Comparison of ENCODE assay signal across 10 cellular contexts in the genomic region with DNA sequence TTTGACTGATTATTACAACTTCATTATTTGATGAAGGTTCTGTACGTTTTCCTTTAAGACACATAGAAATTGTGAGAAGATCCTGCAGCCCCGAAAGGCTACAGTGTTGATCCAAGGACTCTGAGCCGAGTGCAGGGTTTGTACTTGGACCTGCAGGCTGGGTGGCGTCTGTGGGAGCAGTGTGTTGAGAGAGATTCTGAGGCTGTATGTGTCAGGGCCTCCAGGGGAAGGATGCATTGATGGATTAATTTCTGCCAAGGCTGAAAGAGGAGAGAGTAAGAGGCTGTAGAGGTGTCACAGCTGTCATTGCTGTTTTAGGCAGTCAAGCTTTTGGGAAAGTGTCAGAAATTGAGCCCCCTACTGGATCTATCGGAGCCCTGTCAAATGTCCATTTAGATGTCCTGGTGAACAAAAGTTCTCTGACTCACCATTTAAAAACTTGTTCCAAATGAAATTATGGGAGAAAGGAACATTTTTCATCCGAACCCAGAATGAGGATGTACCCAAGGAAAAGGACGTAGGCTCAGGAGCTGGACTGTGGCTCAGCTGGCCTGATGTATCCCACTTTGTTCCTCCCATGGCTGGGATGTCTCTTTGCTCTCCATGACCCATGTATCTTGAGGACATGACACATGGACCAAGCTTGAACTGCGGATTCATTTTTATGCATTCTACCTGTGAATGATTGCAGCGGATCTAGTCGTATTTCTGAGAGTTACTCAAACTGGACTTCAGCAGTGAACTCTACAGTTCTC.
DNase-seq lines count a peak whose midpoint lies in the region; ATAC-seq and TF ChIP-seq lines count a peak whose summit lies in the region.
"Had no signal": no experiment of that assay in that cellular context is flagged by ENCODE, and none has a peak within 500 bp of the region (broad histone marks: within the 10 kb centered on the region; RNA-seq: fewer than 3 reads in every experiment).

No MANE protein-coding gene starts in this region.

- H3K27me3 Mint-ChIP-seq in nephron progenitor cell (ENCODE audit: low read depth, poor library complexity), result peaks cover 3% of the 10 kb centered on the region

- H3K79me2 ChIP-seq in DND-41 (ENCODE audit: insufficient read depth, low read length), result peaks cover 41% of the 10 kb centered on the region

- H3K27ac Mint-ChIP-seq in nephron progenitor cell, result no peak overlapping the region
- H3K27ac Mint-ChIP-seq: activated CD8-positive, alpha-beta memory T cell treated with anti-CD3 and anti-CD28 coated beads, Interleukin-2, amount 10 ng/mL, durations not matched to agents 7 days and 5 days had no signal

- H3K4me3 Mint-ChIP-seq in nephron progenitor cell, result no peak overlapping the region
- H3K4me3 Mint-ChIP-seq: activated CD8-positive, alpha-beta memory T cell treated with anti-CD3 and anti-CD28 coated beads, Interleukin-2, amount 10 ng/mL, durations not matched to agents 7 days and 5 days had no signal

- no peak overlapping the region for H3K4me3 ChIP-seq in DND-41 (ENCODE audit: low read depth in 1 of 2, low read length in 2 of 2)
- no peak overlapping the region for H3K4me3 ChIP-seq in NB4 (ENCODE audit: low read depth, low read length)
- no peak overlapping the region for H3K4me3 ChIP-seq in dorsolateral prefrontal cortex

- DNase-seq in DND-41 (no peak), NB4 (ENCODE audit: low read depth) (peak; percentile 26), dorsolateral prefrontal cortex (no peak), nephron progenitor cell (no peak), iPS-NIHi7 (ENCODE audit: extremely low spot score) (no peak), DMS79 (lab: John Stamatoyannopoulos, UW) (no peak), retina (no peak)
- no peak for DNase-seq in activated T-cell treated with anti-CD3 and anti-CD28 coated beads, Interleukin-2, amount 50 U/mL, for 1 hour
- DNase-seq: activated CD8-positive, alpha-beta memory T cell treated with anti-CD3 and anti-CD28 coated beads, Interleukin-2, amount 10 ng/mL, durations not matched to agents 7 days and 5 days; DMS53 had no signal

- no peaks in the 10 kb centered on the region for H3K27me3 ChIP-seq in DND-41 (ENCODE audit: insufficient read depth, low read length, poor library complexity)
- no peaks in the 10 kb centered on the region for H3K27me3 ChIP-seq in dorsolateral prefrontal cortex

- H3K27ac ChIP-seq in DND-41 (ENCODE audit: low read length), result 0 out of 2 replicates have a peak overlapping the region, but pooled peaks have one; percentile 16
- no peak overlapping the region for H3K27ac ChIP-seq in dorsolateral prefrontal cortex

- no peak overlapping the region for H3K9ac ChIP-seq in DND-41 (ENCODE audit: low read depth, low read length)

- peaks cover 20% of the 10 kb centered on the region for H3K36me3 Mint-ChIP-seq in nephron progenitor cell (ENCODE audit: low read depth)
- H3K36me3 Mint-ChIP-seq: activated CD8-positive, alpha-beta memory T cell treated with anti-CD3 and anti-CD28 coated beads, Interleukin-2, amount 10 ng/mL, durations not matched to agents 7 days and 5 days had no signal

- H3K4me2 ChIP-seq in DND-41 (ENCODE audit: insufficient read depth, low read length), result no peak overlapping the region

- peaks cover 37% of the 10 kb centered on the region for H3K4me1 ChIP-seq in DND-41 (ENCODE audit: insufficient read depth, low read length)

- peaks cover 6% of the 10 kb centered on the region; the same call in 1 of the 2 replicates for H4K20me1 ChIP-seq in DND-41 (ENCODE audit: insufficient read depth, low read length)

- H3K9me3 Mint-ChIP-seq in nephron progenitor cell, result no peaks in the 10 kb centered on the region

- no peak for ATAC-seq in DND-41 (ENCODE audit: insufficient read depth, low read depth)
- ATAC-seq: activated CD8-positive, alpha-beta memory T cell treated with anti-CD3 and anti-CD28 coated beads, Interleukin-2, amount 10 ng/mL, durations not matched to agents 7 days and 5 days had no signal

- H3K4me1 Mint-ChIP-seq in nephron progenitor cell, result peaks cover 60% of the 10 kb centered on the region
- H3K4me1 Mint-ChIP-seq: activated CD8-positive, alpha-beta memory T cell treated with anti-CD3 and anti-CD28 coated beads, Interleukin-2, amount 10 ng/mL, durations not matched to agents 7 days and 5 days had no signal

- H2AFZ ChIP-seq in DND-41 (ENCODE audit: low read depth, low read length), result no peak overlapping the region

- no peak for TF ChIP-seq POLR2A in NB4 (IDR thresholded peaks at IDR 0.05; ENCODE audit: extremely low read depth, insufficient read length)

- no peaks in the 10 kb centered on the region for H3K9me3 ChIP-seq in DND-41 (ENCODE audit: insufficient read depth, low read length, severe bottlenecking)

- intact Hi-C loops in dorsolateral prefrontal cortex (cut with DNase I), result no loop called here

- no peaks in the 10 kb centered on the region for H3K36me3 ChIP-seq in DND-41 (ENCODE audit: insufficient read depth, low read length)

- TF ChIP-seq CTCF in DND-41 (IDR thresholded peaks at IDR 0.05; ENCODE audit: borderline replicate concordance, extremely low read depth, low read length, poor library complexity, severe bottlenecking) (no peak), NB4 (IDR thresholded peaks at IDR 0.05; ENCODE audit: low read depth, low read length) (peak; percentile 48), dorsolateral prefrontal cortex (IDR thresholded peaks at IDR 0.05 in 54 of 56, conservative IDR thresholded peaks at IDR 0.05 in 2 of 56; ENCODE audit: low read depth in 1 of 56, partially characterized antibody in 56 of 56) (peak in 44 of 56 donors; percentile 16 to 63 (median 38)), nephron progenitor cell (IDR thresholded peaks at IDR 0.05) (peak; percentile 11)
